ENCODE assay signal across 13 cellular contexts in the genomic region with DNA sequence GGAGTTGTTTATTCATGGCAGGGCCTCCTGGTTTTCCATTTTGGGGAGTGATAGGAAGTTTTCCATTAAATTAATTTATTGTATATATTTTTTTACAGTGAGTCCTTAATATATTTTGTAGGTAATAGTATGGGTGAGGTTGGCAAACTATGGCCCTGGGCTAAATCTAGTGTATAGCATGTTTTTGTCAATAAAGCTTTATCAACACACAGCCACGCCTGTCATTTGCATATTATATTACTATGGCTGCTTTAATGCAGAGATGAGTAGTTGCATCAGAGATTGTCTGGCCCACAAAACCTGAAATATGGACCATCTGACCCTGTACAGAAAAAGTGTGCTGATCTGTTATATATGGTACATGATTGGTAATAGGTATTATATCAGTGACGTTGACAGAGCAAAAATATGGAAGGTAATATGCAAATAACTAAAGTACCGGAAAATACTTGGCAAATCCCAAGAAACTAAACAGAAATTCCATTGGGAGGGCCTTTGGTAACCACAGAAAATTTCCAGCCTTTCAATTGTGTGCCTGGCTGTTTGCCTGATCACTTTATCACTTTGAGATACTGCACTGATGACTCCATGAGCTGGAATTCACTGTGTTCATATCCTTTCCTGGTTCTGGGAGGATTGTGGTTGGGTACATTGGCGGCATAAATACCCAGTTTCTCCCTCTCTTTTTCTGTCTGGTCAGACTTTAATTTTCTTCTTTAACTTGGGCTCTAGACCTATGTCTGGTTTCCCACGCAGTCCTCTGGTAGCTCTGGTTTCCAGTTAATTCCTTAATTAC.
DNase-seq lines count a peak whose midpoint lies in the region; ATAC-seq and TF ChIP-seq lines count a peak whose summit lies in the region.
"Had no signal": no experiment of that assay in that cellular context is flagged by ENCODE, and none has a peak within 500 bp of the region (broad histone marks: within the 10 kb centered on the region; RNA-seq: fewer than 3 reads in every experiment).

No MANE protein-coding gene starts in this region.

- peaks cover 9% of the 10 kb centered on the region for H3K9me3 Mint-ChIP-seq in activated T-helper 2 cell treated with anti-CD3 and anti-CD28 coated beads, Interferon-gamma antibody, Interleukin-2, Interleukin-4, amounts not matched to agents 10 μg/mL and 5 μg/mL and 100 μg/mL, durations not matched to agents 14 hours and 24 hours and 36 hours

- H3K4me1 ChIP-seq in mucosa of stomach (ENCODE audit: control insufficient read depth, insufficient read depth, low read length): peaks cover 62% of the 10 kb centered on the region

- intact Hi-C loops in activated T-helper 2 cell treated with anti-CD3 and anti-CD28 coated beads, Interferon-gamma antibody, Interleukin-2, Interleukin-4, amounts not matched to agents 10 μg/mL and 5 μg/mL and 100 μg/mL, durations not matched to agents 14 hours and 24 hours and 36 hours (cut with micrococcal nuclease): no loop called here

- H3K36me3 Mint-ChIP-seq in activated T-helper 2 cell treated with anti-CD3 and anti-CD28 coated beads, Interferon-gamma antibody, Interleukin-2, Interleukin-4, amounts not matched to agents 10 μg/mL and 5 μg/mL and 100 μg/mL, durations not matched to agents 14 hours and 24 hours and 36 hours (ENCODE audit: low read depth): no peaks in the 10 kb centered on the region
- H3K36me3 Mint-ChIP-seq: CD8-positive, alpha-beta T cell; T-cell had no signal

- H3K27me3 ChIP-seq in mucosa of stomach (ENCODE audit: control insufficient read depth, insufficient read depth, low read length): no peaks in the 10 kb centered on the region

- no peak overlapping the region for H3K4me3 Mint-ChIP-seq in activated T-helper 2 cell treated with anti-CD3 and anti-CD28 coated beads, Interferon-gamma antibody, Interleukin-2, Interleukin-4, amounts not matched to agents 10 μg/mL and 5 μg/mL and 100 μg/mL, durations not matched to agents 14 hours and 24 hours and 36 hours (ENCODE audit: low read depth)
- H3K4me3 Mint-ChIP-seq: CD8-positive, alpha-beta T cell; stimulated activated naive CD8-positive, alpha-beta T cell treated with anti-CD3 and anti-CD28 coated beads, Interleukin-15, Interleukin-2, amounts not matched to agents 100 ng/mL and 50 ng/mL, for 24 hours; T-cell had no signal

- H3K4me1 Mint-ChIP-seq in activated T-helper 2 cell treated with anti-CD3 and anti-CD28 coated beads, Interferon-gamma antibody, Interleukin-2, Interleukin-4, amounts not matched to agents 10 μg/mL and 5 μg/mL and 100 μg/mL, durations not matched to agents 14 hours and 24 hours and 36 hours (ENCODE audit: low read depth): peaks cover 2% of the 10 kb centered on the region
- H3K4me1 Mint-ChIP-seq: T-cell had no signal

- peak overlapping the region; percentile 23 for H3K9ac ChIP-seq in mucosa of stomach (ENCODE audit: low read length)

- no peak for ATAC-seq in GM21360 (IDR thresholded peaks at IDR 0.05; ENCODE audit: unreplicated experiment)
- no peak for ATAC-seq in GM21576 (IDR thresholded peaks at IDR 0.05; ENCODE audit: unreplicated experiment)
- ATAC-seq: CD8-positive, alpha-beta T cell; T-cell had no signal

- no peaks in the 10 kb centered on the region for H3K27me3 Mint-ChIP-seq in activated T-helper 2 cell treated with anti-CD3 and anti-CD28 coated beads, Interferon-gamma antibody, Interleukin-2, Interleukin-4, amounts not matched to agents 10 μg/mL and 5 μg/mL and 100 μg/mL, durations not matched to agents 14 hours and 24 hours and 36 hours (ENCODE audit: low read depth)

- TF ChIP-seq CTCF in AG09309 (IDR thresholded peaks at IDR 0.05; ENCODE audit: control insufficient read depth, insufficient read depth, low read depth, low read length, missing control alignments): no peak

- H3K27ac Mint-ChIP-seq in activated T-helper 2 cell treated with anti-CD3 and anti-CD28 coated beads, Interferon-gamma antibody, Interleukin-2, Interleukin-4, amounts not matched to agents 10 μg/mL and 5 μg/mL and 100 μg/mL, durations not matched to agents 14 hours and 24 hours and 36 hours: no peak overlapping the region
- H3K27ac Mint-ChIP-seq: CD8-positive, alpha-beta T cell; stimulated activated naive CD8-positive, alpha-beta T cell treated with anti-CD3 and anti-CD28 coated beads, Interleukin-15, Interleukin-2, amounts not matched to agents 100 ng/mL and 50 ng/mL, for 24 hours; T-cell had no signal

- H3K36me3 ChIP-seq in mucosa of stomach (ENCODE audit: control insufficient read depth, insufficient read depth, low read length): no peaks in the 10 kb centered on the region

- H3K4me3 ChIP-seq in AG09309 (ENCODE audit: control insufficient read depth, low read depth, low read length) (no peak overlapping the region), mucosa of stomach (ENCODE audit: low read length) (no peak overlapping the region)

- DNase-seq in AG09309 (ENCODE audit: low read depth) (peak; percentile 79), M059J (ENCODE audit: low read depth) (peak; percentile 96), dedifferentiated amniotic fluid mesenchymal stem cell (ENCODE audit: extremely low spot score) (peak; percentile 35), NAMALWA (ENCODE audit: low spot score) (no peak)
- no peak for DNase-seq in activated T-helper 2 cell treated with anti-CD3 and anti-CD28 coated beads, Interferon-gamma antibody, Interleukin-2, Interleukin-4, amounts not matched to agents 10 μg/mL and 5 μg/mL and 100 μg/mL, durations not matched to agents 14 hours and 24 hours and 36 hours (ENCODE audit: low spot score)
- DNase-seq: amygdala; CD8-positive, alpha-beta T cell; KBM-7; T-cell had no signal

- no peaks in the 10 kb centered on the region for H3K9me3 ChIP-seq in mucosa of stomach (ENCODE audit: control insufficient read depth, low read length)

Comparison
In these comparisons a context has a peak if more than half of its experiments do, and no peak if none do; other contexts are left out.
1. DNase-seq: peak in AG09309 (single experiment), M059J (single experiment) and dedifferentiated amniotic fluid mesenchymal stem cell (single experiment); none in NAMALWA (single experiment) and activated T-helper 2 cell treated with anti-CD3 and anti-CD28 coated beads, Interferon-gamma antibody, Interleukin-2, Interleukin-4, amounts not matched to agents 10 μg/mL and 5 μg/mL and 100 μg/mL, durations not matched to agents 14 hours and 24 hours and 36 hours (single experiment).